ENCODE assay signal across 11 cellular contexts in genomic region chr7:51121945-51122425, GRCh38.
DNase-seq lines count a peak whose midpoint lies in the region; ATAC-seq, FAIRE-seq and TF ChIP-seq lines count a peak whose summit lies in the region.
"Had no signal": no experiment of that assay in that cellular context is flagged by ENCODE, and none has a peak within 500 bp of the region (broad histone marks: within the 10 kb centered on the region; RNA-seq: fewer than 3 reads in every experiment).

No MANE protein-coding gene starts in this region.

- peak overlapping the region; percentile 41 for H3K27ac Mint-ChIP-seq in activated CD8-positive, alpha-beta T cell treated with anti-CD3 and anti-CD28 coated beads, Interleukin-2, amount 10 ng/mL, durations not matched to agents 7 days and 5 days

- H3K4me1 ChIP-seq in liver (ENCODE audit: control insufficient read depth in 4 of 4, insufficient read depth in 4 of 4, low read length in 3 of 4) (no peaks in the 10 kb centered on the region), HepG2 (ENCODE audit: insufficient read depth, low read length) (no peaks in the 10 kb centered on the region), iPS-15b (ENCODE audit: control insufficient read depth, insufficient read depth, low read length) (no peaks in the 10 kb centered on the region), thyroid gland (no peaks in the 10 kb centered on the region)

- in situ Hi-C loops in HepG2 (cut with HindIII; ENCODE audit: extremely low pct_ligation_motif_present, low pct_unique_long_range_greater_than_20kb): no loop called here

- H3K27me3 ChIP-seq in liver (ENCODE audit: control insufficient read depth in 4 of 4, insufficient read depth in 4 of 4, low read length in 3 of 4) (no peaks in the 10 kb centered on the region), HepG2 (ENCODE audit: control insufficient read depth in 1 of 2, insufficient read depth in 2 of 2, low read length in 2 of 2) (no peaks in the 10 kb centered on the region), iPS-15b (ENCODE audit: control insufficient read depth, insufficient read depth, low read length) (no peaks in the 10 kb centered on the region), thyroid gland (no peaks in the 10 kb centered on the region)

- H3K36me3 Mint-ChIP-seq in activated CD8-positive, alpha-beta T cell treated with anti-CD3 and anti-CD28 coated beads, Interleukin-2, amount 10 ng/mL, durations not matched to agents 7 days and 5 days (ENCODE audit: low read depth): no peaks in the 10 kb centered on the region

- TF ChIP-seq EP300 in HepG2 (IDR thresholded peaks at IDR 0.05; ENCODE audit: low read depth in 2 of 2, low read length in 2 of 2) (no peak), HepG2 (CRISPR knock-in tag; IDR thresholded peaks at IDR 0.05; ENCODE audit: borderline replicate concordance) (no peak)

- TF ChIP-seq CTCF in liver (IDR thresholded peaks at IDR 0.05; ENCODE audit: low read depth, low read length, missing input control) (no peak), HepG2 (CRISPR knock-in tag; IDR thresholded peaks at IDR 0.05) (no peak), thyroid gland (IDR thresholded peaks at IDR 0.05) (no peak)

- H3K9ac ChIP-seq in liver (ENCODE audit: low read depth in 1 of 2, low read length in 2 of 2) (no peak overlapping the region), HepG2 (ENCODE audit: insufficient read depth, low read depth, low read length) (no peak overlapping the region), iPS-15b (ENCODE audit: low read depth, low read length) (peak overlapping the region; percentile 8)

- H3K4me3 ChIP-seq in liver (ENCODE audit: low read depth in 1 of 3, low read length in 3 of 3) (no peak overlapping the region), HepG2 (replicated peaks in 1 of 3; ENCODE audit: insufficient read depth in 1 of 3, low read depth in 2 of 3, low read length in 3 of 3) (no peak overlapping the region), iPS-15b (ENCODE audit: low read depth, low read length) (no peak overlapping the region), thyroid gland (replicated peaks in 1 of 3) (no peak overlapping the region)

- no peaks in the 10 kb centered on the region for H3K79me2 ChIP-seq in HepG2 (ENCODE audit: insufficient read depth, low read length)

- no peaks in the 10 kb centered on the region for H3K27me3 Mint-ChIP-seq in activated CD8-positive, alpha-beta T cell treated with anti-CD3 and anti-CD28 coated beads, Interleukin-2, amount 10 ng/mL, durations not matched to agents 7 days and 5 days (ENCODE audit: low read depth)

- BruUV-seq in HepG2 (replicated peaks; lab: Mats Ljungman, UMichigan): no TSS peak

- ATAC-seq in HepG2 (no peak), GM18519 (IDR thresholded peaks at IDR 0.05; ENCODE audit: low FRiP score, unreplicated experiment) (no peak)
- ATAC-seq in activated CD8-positive, alpha-beta T cell treated with anti-CD3 and anti-CD28 coated beads, Interleukin-2, amount 10 ng/mL, durations not matched to agents 7 days and 5 days: peak; percentile 44

- TF ChIP-seq RAD21 in liver (IDR thresholded peaks at IDR 0.05) (peak in 1 of 2 donors; percentile 47), HepG2 (CRISPR knock-in tag; IDR thresholded peaks at IDR 0.05) (no peak)

- H3K36me3 ChIP-seq in liver (ENCODE audit: control insufficient read depth in 4 of 4, insufficient read depth in 3 of 4, low read depth in 1 of 4, low read length in 3 of 4) (peaks cover 0 to 2% (median under 1%) of the 10 kb centered on the region in 4 donors), HepG2 (replicated peaks in 1 of 2; ENCODE audit: control insufficient read depth in 1 of 2, insufficient read depth in 2 of 2, low read length in 2 of 2) (no peaks in the 10 kb centered on the region), iPS-15b (ENCODE audit: control insufficient read depth, insufficient read depth, low read length) (no peaks in the 10 kb centered on the region), thyroid gland (no peaks in the 10 kb centered on the region)

- WGBS in liver: 60% methylated on average over 8 of the region's 8 CpGs
- WGBS in HepG2 (ENCODE audit: low lambda C conversion rate): 85% methylated on average over 8 of the region's 8 CpGs
- 12% methylated on average over 8 of the region's 8 CpGs for WGBS in thyroid gland, 2 donors

- no peak for FAIRE-seq in HepG2 (lab: Jason Lieb, UNC)

- peaks cover 27% of the 10 kb centered on the region for H3K4me1 Mint-ChIP-seq in activated CD8-positive, alpha-beta T cell treated with anti-CD3 and anti-CD28 coated beads, Interleukin-2, amount 10 ng/mL, durations not matched to agents 7 days and 5 days (ENCODE audit: low read depth)

- CTCF ChIA-PET in HepG2 (lab: Yijun Ruan, JAX; ENCODE audit: low intra/inter-chr PET ratio, low total read pairs): no interaction called here
- CTCF ChIA-PET in activated CD8-positive, alpha-beta T cell treated with anti-CD3 and anti-CD28 coated beads, Interleukin-2, amount 10 ng/mL, durations not matched to agents 7 days and 5 days (lab: Charles Lee): interaction anchor here (0.8 to 2.3 kb wide), 6 partner anchors 9 to 654 kb away, joined by 4 to 35 read pairs (median 6); no protein-coding TSS in a partner anchor

- DNase-seq in HepG2 (ENCODE audit: low spot score) (no peak), thyroid gland (peak; percentile 27 to 32), kidney tubule cell (ENCODE audit: low spot score) (no peak)
- peak; percentile 20 for DNase-seq in activated CD8-positive, alpha-beta T cell treated with anti-CD3 and anti-CD28 coated beads, Interleukin-2, amount 10 ng/mL, durations not matched to agents 7 days and 5 days
- DNase-seq in activated effector memory CD4-positive, alpha-beta T cell treated with anti-CD3 and anti-CD28 coated beads, Interleukin-2, amount 50 U/mL, for 16 hours: no peak
- DNase-seq: aorta, COR-L47, NCI-H1048 had no signal

- intact Hi-C loops in HepG2 (cut with micrococcal nuclease; ENCODE audit: unreplicated experiment): no loop called here
- intact Hi-C loops in thyroid gland (cut with DNase I): no loop called here

- no peak overlapping the region for H3K4me2 ChIP-seq in HepG2 (ENCODE audit: low read depth, low read length)

- TF ChIP-seq POLR2A in HepG2 (IDR thresholded peaks at IDR 0.05; ENCODE audit: insufficient read depth in 1 of 2, low read depth in 2 of 2, low read length in 2 of 2): no peak
- no peak for TF ChIP-seq POLR2A in thyroid gland (IDR thresholded peaks at IDR 0.05)

- POLR2A ChIA-PET in HepG2 (lab: Yijun Ruan, JAX): no interaction called here
- POLR2A ChIA-PET in activated CD8-positive, alpha-beta T cell treated with anti-CD3 and anti-CD28 coated beads, Interleukin-2, amount 10 ng/mL, durations not matched to agents 7 days and 5 days (lab: Charles Lee): interaction anchor here (0.9 kb wide), 1 partner anchor 18 kb away, joined by 3 read pairs; no protein-coding TSS in a partner anchor

- no peaks in the 10 kb centered on the region for H3K9me3 Mint-ChIP-seq in activated CD8-positive, alpha-beta T cell treated with anti-CD3 and anti-CD28 coated beads, Interleukin-2, amount 10 ng/mL, durations not matched to agents 7 days and 5 days (ENCODE audit: insufficient read depth)

- no peaks in the 10 kb centered on the region for H4K20me1 ChIP-seq in HepG2 (ENCODE audit: insufficient read depth, low read length)

- H2AFZ ChIP-seq in HepG2 (ENCODE audit: low read length): no peak overlapping the region

- H3K27ac ChIP-seq in liver (ENCODE audit: low read depth in 1 of 2, low read length in 2 of 2): peak overlapping the region in 1 of 2 donors; percentile 40
- H3K27ac ChIP-seq in HepG2 (ENCODE audit: extremely low read length, insufficient read depth, low read length): no peak overlapping the region
- peak overlapping the region in 1 of 3 donors; percentile 1 for H3K27ac ChIP-seq in thyroid gland

- peak overlapping the region; percentile 29 for H3K4me3 Mint-ChIP-seq in activated CD8-positive, alpha-beta T cell treated with anti-CD3 and anti-CD28 coated beads, Interleukin-2, amount 10 ng/mL, durations not matched to agents 7 days and 5 days

- H3K9me3 ChIP-seq in liver (ENCODE audit: control insufficient read depth in 4 of 4, low read length in 3 of 4) (no peaks in the 10 kb centered on the region), HepG2 (ENCODE audit: low read length) (no peaks in the 10 kb centered on the region), iPS-15b (ENCODE audit: control insufficient read depth, insufficient read depth, low read length) (no peaks in the 10 kb centered on the region), thyroid gland (no peaks in the 10 kb centered on the region)

TF ChIP-seq in liver, 16 proteins besides CTCF, POLR2A, EP300 and RAD21:
- TF ChIP-seq NR2F2 (IDR thresholded peaks at IDR 0.05) (peak; percentile 42), RXRA (IDR thresholded peaks at IDR 0.05) (no peak), SP1 (IDR thresholded peaks at IDR 0.05) (peak; percentile 23), ATF3 (IDR thresholded peaks at IDR 0.05) (no peak)

TF ChIP-seq in HepG2, 621 proteins besides CTCF, POLR2A, EP300 and RAD21:
- no peak for TF ChIP-seq ZFP36L2 (CRISPR knock-in tag; IDR thresholded peaks at IDR 0.05)
- TF ChIP-seq ZNF264 (CRISPR knock-in tag; IDR thresholded peaks at IDR 0.05): no peak
- TF ChIP-seq ZSCAN22 (CRISPR knock-in tag; IDR thresholded peaks at IDR 0.05): no peak

Comparison
In these comparisons a context has a peak if more than half of its experiments do, and no peak if none do; other contexts are left out.
1. DNase-seq: peak in activated CD8-positive, alpha-beta T cell treated with anti-CD3 and anti-CD28 coated beads, Interleukin-2, amount 10 ng/mL, durations not matched to agents 7 days and 5 days (single experiment) and thyroid gland (2 of 2); none in HepG2 (single experiment), activated effector memory CD4-positive, alpha-beta T cell treated with anti-CD3 and anti-CD28 coated beads, Interleukin-2, amount 50 U/mL, for 16 hours (single experiment) and kidney tubule cell (single experiment).